In genomic region chr3:194112120-194113106, GRCh38 we compare ENCODE assay signal across 11 cellular contexts. TPM values are rescaled to one million over a fixed set of nuclear protein-coding genes. Genes with fewer than 3 reads are reported as not detected.
DNase-seq lines count a peak whose midpoint lies in the region; ATAC-seq and TF ChIP-seq lines count a peak whose summit lies in the region.
"Had no signal": no experiment of that assay in that cellular context is flagged by ENCODE, and none has a peak within 500 bp of the region (broad histone marks: within the 10 kb centered on the region; RNA-seq: fewer than 3 reads in every experiment).

No MANE protein-coding gene starts in this region.

- no peak overlapping the region for H3K14ac ChIP-seq in trophoblast cell (ENCODE audit: low read length)

- no peak overlapping the region for H2BK12ac ChIP-seq in trophoblast cell (ENCODE audit: low read length)

- H2AFZ ChIP-seq in trophoblast cell (ENCODE audit: insufficient read depth, low read length, poor library complexity), result no peak overlapping the region

- TF ChIP-seq CTCF in epithelial cell of esophagus (IDR thresholded peaks at IDR 0.05; ENCODE audit: insufficient read depth, low read depth, low read length, missing control alignments), result no peak

- H3K9ac ChIP-seq in trophoblast cell (ENCODE audit: low read length), result no peak overlapping the region

- H4K8ac ChIP-seq in trophoblast cell (ENCODE audit: low read depth, low read length), result no peak overlapping the region

- no peak overlapping the region for H2BK5ac ChIP-seq in trophoblast cell (ENCODE audit: low read depth, low read length, poor library complexity)

- H3K36me3 ChIP-seq in trophoblast cell (ENCODE audit: control insufficient read depth in 1 of 2, insufficient read depth in 2 of 2, low read length in 2 of 2), result no peaks in the 10 kb centered on the region
- H3K36me3 ChIP-seq: spleen had no signal

- no peak overlapping the region for H2AK5ac ChIP-seq in trophoblast cell (ENCODE audit: low read length)

- H3K4ac ChIP-seq in trophoblast cell (ENCODE audit: low read depth, low read length), result no peak overlapping the region

- no peak overlapping the region for H3K4me2 ChIP-seq in trophoblast cell (ENCODE audit: low read length)

- ATAC-seq in HG03457 (IDR thresholded peaks at IDR 0.05; ENCODE audit: unreplicated experiment), result no peak

- H3K79me2 ChIP-seq in trophoblast cell (ENCODE audit: control insufficient read depth, insufficient read depth, low read length, poor library complexity), result no peaks in the 10 kb centered on the region

- H3K23ac ChIP-seq in trophoblast cell (ENCODE audit: low read length), result no peak overlapping the region

- WGBS in trophoblast cell (ENCODE audit: extremely low coverage, insufficient coverage, insufficient read length), result no CpG with 5 or more reads among the region's 9 CpGs

- no peak overlapping the region for H3K27ac ChIP-seq in trophoblast cell (ENCODE audit: low read depth, low read length)
- H3K27ac ChIP-seq: spleen had no signal

- H4K91ac ChIP-seq in trophoblast cell (ENCODE audit: low read depth, low read length), result no peak overlapping the region

- H3K27me3 ChIP-seq in trophoblast cell (ENCODE audit: insufficient read depth, low read length), result no peaks in the 10 kb centered on the region
- H3K27me3 ChIP-seq: spleen had no signal

- H3K4me3 ChIP-seq in epithelial cell of esophagus (ENCODE audit: low read length) (no peak overlapping the region), trophoblast cell (ENCODE audit: low read depth, low read length) (no peak overlapping the region)
- H3K4me3 ChIP-seq: spleen had no signal

- no peak overlapping the region for H4K12ac ChIP-seq in trophoblast cell (ENCODE audit: low read depth, low read length)

- no peaks in the 10 kb centered on the region for H3K9me3 ChIP-seq in trophoblast cell (ENCODE audit: insufficient read depth, low read depth, low read length)
- H3K9me3 ChIP-seq: spleen had no signal

- no peak overlapping the region for H3K18ac ChIP-seq in trophoblast cell (ENCODE audit: low read length)

- DNase-seq in HPDE6-E6E7 (ENCODE audit: extremely low spot score) (peak; percentile 95), NCI-H2196 (lab: John Stamatoyannopoulos, UW; ENCODE audit: unreplicated experiment) (peak; percentile 98), epithelial cell of esophagus (ENCODE audit: low read depth) (peak; percentile 97), trophoblast cell (peak; percentile 16 to 35), COLO829 (ENCODE audit: low spot score) (no peak), T1000 (lab: John Stamatoyannopoulos, UW) (no peak)
- no peak for DNase-seq in stimulated activated CD8-positive, alpha-beta memory T cell treated with anti-CD3 and anti-CD28 coated beads, Interleukin-4, amount 100 ng/mL, for 48 hours
- DNase-seq: effector CD8-positive, alpha-beta T cell; spleen; T-helper 2 cell had no signal

- peaks cover 0 to 3% of the 10 kb centered on the region in 2 experiments for H3K4me1 ChIP-seq in trophoblast cell (ENCODE audit: control insufficient read depth in 1 of 2, insufficient read depth in 2 of 2, low read length in 2 of 2)

- no peak overlapping the region for H2BK120ac ChIP-seq in trophoblast cell (ENCODE audit: insufficient read depth, low read length, poor library complexity)

- H3K79me1 ChIP-seq in trophoblast cell (ENCODE audit: low read length), result no peaks in the 10 kb centered on the region

RNA-seq across cellular contexts. Expression of gene HES1, which starts 23.5 kb away (rescaled TPM):
- polyA plus RNA-seq in trophoblast cell (2013), result 62.4 and 67.6 TPM in 2 replicates

Comparison
In these comparisons a context has a peak if more than half of its experiments do, and no peak if none do; other contexts are left out.
1. DNase-seq: peak in HPDE6-E6E7 (single experiment), NCI-H2196 (single experiment), epithelial cell of esophagus (single experiment) and trophoblast cell (2 of 2); none in COLO829 (single experiment), stimulated activated CD8-positive, alpha-beta memory T cell treated with anti-CD3 and anti-CD28 coated beads, Interleukin-4, amount 100 ng/mL, for 48 hours (single experiment) and T1000 (single experiment).